ENCODE assay signal across 9 cellular contexts in genomic region chr4:139761461-139761860, GRCh38.
A peak's percentile ranks its signal among the peaks of the same experiment; 100 is the strongest.
DNase-seq lines count a peak whose midpoint lies in the region; ATAC-seq and TF ChIP-seq lines count a peak whose summit lies in the region.
"Had no signal": no experiment of that assay in that cellular context is flagged by ENCODE, and none has a peak within 500 bp of the region (broad histone marks: within the 10 kb centered on the region; RNA-seq: fewer than 3 reads in every experiment).

No MANE protein-coding gene starts in this region.

- H3K4me1 Mint-ChIP-seq in brain, result peaks cover 45% of the 10 kb centered on the region

- H3K27ac Mint-ChIP-seq in brain, result peak overlapping the region in 3 of 5 experiments; percentile 35 to 55 (median 43)
- H3K27ac Mint-ChIP-seq: T-helper 1 cell treated with Interleukin-12 subunit alpha and Interleukin-12 subunit beta and Interleukin-4 antibody, amounts not matched to agents 30 μg/mL and 1 μg/mL, for 36 hours had no signal

- H3K36me3 Mint-ChIP-seq in brain, result no peaks in the 10 kb centered on the region

- H3K4me3 ChIP-seq in gastrocnemius medialis, result no peak overlapping the region

- DNase-seq in HuH-7.5 (ENCODE audit: low spot score), result peak; percentile 20
- no peak for DNase-seq in gastrocnemius medialis
- DNase-seq in cerebellar cortex (ENCODE audit: low spot score), result no peak
- no peak for DNase-seq in NCI-H226
- DNase-seq in stimulated activated CD4-positive, alpha-beta T cell treated with anti-CD3 and anti-CD28 coated beads, Interleukin-2, amount 100 ng/mL, for 24 hours, result no peak
- DNase-seq in NOMO-1 treated with DMSO at 0.1 percent for 48 hours (lab: John Stamatoyannopoulos, UW; ENCODE audit: unreplicated experiment), result no peak

- peak overlapping the region in 1 of 4 donors; percentile 80 for H3K27ac ChIP-seq in gastrocnemius medialis

- H3K27me3 Mint-ChIP-seq in brain, result no peaks in the 10 kb centered on the region

- no peaks in the 10 kb centered on the region for H3K27me3 ChIP-seq in gastrocnemius medialis

- TF ChIP-seq CTCF in brain (conservative IDR thresholded peaks at IDR 0.05), result no peak
- TF ChIP-seq CTCF in gastrocnemius medialis (IDR thresholded peaks at IDR 0.05 in 4 of 5, conservative IDR thresholded peaks at IDR 0.05 in 1 of 5), result peak in 3 of 5 experiments; percentile 9 to 30 (median 20)

- in situ Hi-C loops in gastrocnemius medialis (cut with MboI; ENCODE audit: low sequenced_read_pairs in 4 of 4), result no loop called here

- no peaks in the 10 kb centered on the region for H3K9me3 ChIP-seq in gastrocnemius medialis

- ATAC-seq in GM18868 (IDR thresholded peaks at IDR 0.05; ENCODE audit: unreplicated experiment), result peak; percentile 88
- ATAC-seq in gastrocnemius medialis, result no peak

- no peak overlapping the region for H3K4me3 Mint-ChIP-seq in brain
- H3K4me3 Mint-ChIP-seq: T-helper 1 cell treated with Interleukin-12 subunit alpha and Interleukin-12 subunit beta and Interleukin-4 antibody, amounts not matched to agents 30 μg/mL and 1 μg/mL, for 36 hours had no signal

- H3K9me3 Mint-ChIP-seq in brain, result no peaks in the 10 kb centered on the region
- H3K9me3 Mint-ChIP-seq: T-helper 1 cell treated with Interleukin-12 subunit alpha and Interleukin-12 subunit beta and Interleukin-4 antibody, amounts not matched to agents 30 μg/mL and 1 μg/mL, for 36 hours had no signal

- H3K4me1 ChIP-seq in gastrocnemius medialis, result peaks cover 45 to 55% of the 10 kb centered on the region in 2 donors

- no peaks in the 10 kb centered on the region for H3K36me3 ChIP-seq in gastrocnemius medialis

- intact Hi-C loops in gastrocnemius medialis (cut with DNase I; ENCODE audit: low total_unique reads), result no loop called here

- no peak for TF ChIP-seq POLR2A in gastrocnemius medialis (IDR thresholded peaks at IDR 0.05)

Comparison
In these comparisons a context has a peak if more than half of its experiments do, and no peak if none do; other contexts are left out.
1. CTCF ChIP-seq: peak in gastrocnemius medialis (3 of 5); none in brain (0 of 2).